Comparison of ENCODE assay signal across 7 cellular contexts in the genomic region with DNA sequence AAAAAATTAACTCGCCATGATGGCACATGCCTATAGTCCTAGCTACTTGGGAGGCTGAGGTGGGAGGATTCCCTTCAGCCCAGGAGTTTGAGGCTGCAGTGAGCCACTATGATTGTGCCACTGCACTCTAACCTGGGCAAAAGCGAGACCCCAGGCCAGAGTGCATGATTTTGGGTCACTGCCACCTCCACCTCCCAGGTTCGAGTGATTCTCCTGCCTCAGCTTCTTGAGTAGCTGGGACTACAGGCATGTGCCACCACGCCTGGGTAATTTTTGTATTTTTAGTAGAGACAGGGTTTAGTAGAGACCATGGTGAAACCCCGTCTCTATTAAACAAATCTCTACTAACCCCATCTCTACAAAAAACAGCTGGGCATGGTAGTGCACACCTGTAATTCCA. TPM values are rescaled to one million over a fixed set of nuclear protein-coding genes. Genes with fewer than 3 reads are reported as not detected.
"Had no signal": no experiment of that assay in that cellular context is flagged by ENCODE, and none has a peak within 500 bp of the region (broad histone marks: within the 10 kb centered on the region; RNA-seq: fewer than 3 reads in every experiment).

No MANE protein-coding gene starts in this region.

RNA-seq across cellular contexts. Expression of a gene that starts 18.5 kb away (rescaled TPM):
- total RNA-seq: PC-3, Right ventricle myocardium inferior, RPMI7951, SK-MEL-5 had no signal
- polyA plus RNA-seq: SK-N-SH had no signal

RNA-seq across cellular contexts. Expression of a gene that starts 26.7 kb away (rescaled TPM):
- total RNA-seq: RPMI7951, SJCRH30, SJSA1, SK-MEL-5 had no signal
